In genomic region chr2:177595126-177595525, GRCh38 we compare ENCODE assay signal across 22 cellular contexts.
DNase-seq lines count a peak whose midpoint lies in the region; ATAC-seq and TF ChIP-seq lines count a peak whose summit lies in the region.
"Had no signal": no experiment of that assay in that cellular context is flagged by ENCODE, and none has a peak within 500 bp of the region (broad histone marks: within the 10 kb centered on the region; RNA-seq: fewer than 3 reads in every experiment).

No MANE protein-coding gene starts in this region.

- H3K14ac ChIP-seq in neuronal stem cell (ENCODE audit: low read length): no peak overlapping the region

- H3K27me3 ChIP-seq in endodermal cell (ENCODE audit: control insufficient read depth, insufficient read depth, low read length, poor library complexity, severe bottlenecking) (no peaks in the 10 kb centered on the region), neuronal stem cell (ENCODE audit: control insufficient read depth in 3 of 3, insufficient read depth in 3 of 3, low read depth in 1 of 3, low read length in 3 of 3) (no peaks in the 10 kb centered on the region), foreskin keratinocyte (peaks cover 17% of the 10 kb centered on the region)
- H3K27me3 ChIP-seq: BE2C, BLaER1 had no signal

- TF ChIP-seq CTCF in endodermal cell (conservative IDR thresholded peaks at IDR 0.05) (no peak), foreskin keratinocyte (conservative IDR thresholded peaks at IDR 0.05) (no peak)

- ATAC-seq in foreskin keratinocyte: no peak
- ATAC-seq: GM12878 had no signal

- H4K8ac ChIP-seq in neuronal stem cell (ENCODE audit: low read depth, low read length): no peak overlapping the region

- no peak overlapping the region for H2AK5ac ChIP-seq in neuronal stem cell (ENCODE audit: low read depth, low read length)

- H3K18ac ChIP-seq in neuronal stem cell (ENCODE audit: low read length): no peak overlapping the region

- H4K91ac ChIP-seq in neuronal stem cell (ENCODE audit: low read depth, low read length, poor library complexity): no peak overlapping the region

- H3K9me3 ChIP-seq in endodermal cell (ENCODE audit: control insufficient read depth, low read length) (peaks cover 6% of the 10 kb centered on the region), neuronal stem cell (replicated peaks in 1 of 2; ENCODE audit: control insufficient read depth in 2 of 2, insufficient read depth in 1 of 2, low read depth in 1 of 2, low read length in 2 of 2) (peaks cover 0 to 2% of the 10 kb centered on the region in 2 donors)
- H3K9me3 ChIP-seq: BE2C, BLaER1 had no signal

- H3K9me3 Mint-ChIP-seq in endodermal cell: peaks cover 8% of the 10 kb centered on the region
- H3K9me3 Mint-ChIP-seq: CD4-positive, CD25-positive, alpha-beta regulatory T cell; CD8-positive, alpha-beta memory T cell had no signal

- peaks cover 3% of the 10 kb centered on the region for H3K4me1 ChIP-seq in endodermal cell (ENCODE audit: control insufficient read depth, insufficient read depth, low read length)
- H3K4me1 ChIP-seq in neuronal stem cell (ENCODE audit: control insufficient read depth in 2 of 2, insufficient read depth in 1 of 2, low read depth in 1 of 2, low read length in 2 of 2): peaks cover 2 to 28% of the 10 kb centered on the region in 2 donors
- H3K4me1 ChIP-seq in foreskin keratinocyte: no peaks in the 10 kb centered on the region
- H3K4me1 ChIP-seq: BLaER1 had no signal

- no peak overlapping the region for H3K23ac ChIP-seq in neuronal stem cell (ENCODE audit: low read depth, low read length, poor library complexity)

- H3K4me2 ChIP-seq in neuronal stem cell (ENCODE audit: insufficient read depth, low read length, poor library complexity, severe bottlenecking): no peak overlapping the region
- H3K4me2 ChIP-seq: BLaER1 had no signal

- H3K27ac ChIP-seq in endodermal cell (ENCODE audit: low read depth, low read length) (no peak overlapping the region), neuronal stem cell (replicated peaks; ENCODE audit: low read length) (no peak overlapping the region), foreskin keratinocyte (no peak overlapping the region)
- H3K27ac ChIP-seq: BLaER1 had no signal

- no peaks in the 10 kb centered on the region for H3K27me3 Mint-ChIP-seq in endodermal cell (ENCODE audit: insufficient read depth)

- no peak overlapping the region for H3K4me3 ChIP-seq in endodermal cell (ENCODE audit: low read length)
- H3K4me3 ChIP-seq in neuronal stem cell (ENCODE audit: low read length in 2 of 2): no peak overlapping the region
- H3K4me3 ChIP-seq: BLaER1, GM12878 had no signal

- peak overlapping the region; percentile 37 for H2AFZ ChIP-seq in neuronal stem cell (ENCODE audit: low read length)

- H3K36me3 Mint-ChIP-seq in endodermal cell (ENCODE audit: low read depth): no peaks in the 10 kb centered on the region
- H3K36me3 Mint-ChIP-seq: CD14-positive monocyte; CD4-positive, alpha-beta memory T cell; CD4-positive, CD25-positive, alpha-beta regulatory T cell; CD8-positive, alpha-beta memory T cell had no signal

- H3K36me3 ChIP-seq in endodermal cell (ENCODE audit: control insufficient read depth, insufficient read depth, low read length) (no peaks in the 10 kb centered on the region), neuronal stem cell (replicated peaks in 1 of 2; ENCODE audit: control insufficient read depth in 2 of 2, insufficient read depth in 2 of 2, low read length in 2 of 2) (no peaks in the 10 kb centered on the region)
- H3K36me3 ChIP-seq: BE2C, BLaER1 had no signal

- no peak overlapping the region for H2BK15ac ChIP-seq in neuronal stem cell (ENCODE audit: low read length)

- 93 to 96% methylated on average over 3 of the region's 4 CpGs for WGBS in endodermal cell (ENCODE audit: insufficient coverage in 1 of 2, insufficient read length in 1 of 2), 2 experiments
- no CpG with 5 or more reads among the region's 4 CpGs for WGBS in neuronal stem cell (ENCODE audit: extremely low coverage in 2 of 2, insufficient read length in 2 of 2, insufficient replicate concordance in 1 of 2), 2 donors

- no peaks in the 10 kb centered on the region for H3K79me1 ChIP-seq in neuronal stem cell (ENCODE audit: low read depth, low read length)

- no peak overlapping the region for H3K9ac ChIP-seq in endodermal cell (ENCODE audit: extremely low read depth, low read length, poor library complexity, severe bottlenecking)
- H3K9ac ChIP-seq in neuronal stem cell (ENCODE audit: low read depth, low read length, poor library complexity): no peak overlapping the region
- H3K9ac ChIP-seq: BLaER1 had no signal

- H2BK5ac ChIP-seq in neuronal stem cell (ENCODE audit: low read length): no peak overlapping the region

- DNase-seq in endodermal cell: peak; percentile 10
- DNase-seq in neuronal stem cell (ENCODE audit: low spot score): no peak
- DNase-seq in stimulated activated CD4-positive, alpha-beta T cell treated with anti-CD3 and anti-CD28 coated beads, Interleukin-4, amount 100 ng/mL, for 4 hours: no peak
- DNase-seq in foreskin keratinocyte: no peak
- DNase-seq in activated gamma-delta T cell treated with Interleukin-2 at 50 U/mL for 16 hours: no peak
- DNase-seq: 8988T; ACHN; BE2C; CD4-positive, alpha-beta memory T cell; CD4-positive, CD25-positive, alpha-beta regulatory T cell; CD8-positive, alpha-beta memory T cell; COR-L47; DMS 273 treated with DMSO at 0.1 percent for 48 hours; DMS153; DMS53; DMS79; DND-41; EL; GDM1 had no signal

- H3K4me1 Mint-ChIP-seq in endodermal cell: peaks cover 14% of the 10 kb centered on the region
- H3K4me1 Mint-ChIP-seq: CD4-positive, alpha-beta memory T cell; CD4-positive, CD25-positive, alpha-beta regulatory T cell; CD8-positive, alpha-beta memory T cell had no signal

- no peak overlapping the region for H2BK12ac ChIP-seq in neuronal stem cell (ENCODE audit: low read length)

- H2BK120ac ChIP-seq in neuronal stem cell (ENCODE audit: low read depth, low read length): no peak overlapping the region

- H3K27ac Mint-ChIP-seq in endodermal cell: no peak overlapping the region
- H3K27ac Mint-ChIP-seq: CD14-positive monocyte; CD4-positive, alpha-beta memory T cell; CD4-positive, CD25-positive, alpha-beta regulatory T cell; CD8-positive, alpha-beta memory T cell had no signal

- H3K4ac ChIP-seq in neuronal stem cell (ENCODE audit: low read length): no peak overlapping the region

- no peak overlapping the region for H3K4me3 Mint-ChIP-seq in endodermal cell
- H3K4me3 Mint-ChIP-seq: CD14-positive monocyte; CD4-positive, alpha-beta memory T cell; CD4-positive, CD25-positive, alpha-beta regulatory T cell; CD8-positive, alpha-beta memory T cell had no signal
